In the genomic region with DNA sequence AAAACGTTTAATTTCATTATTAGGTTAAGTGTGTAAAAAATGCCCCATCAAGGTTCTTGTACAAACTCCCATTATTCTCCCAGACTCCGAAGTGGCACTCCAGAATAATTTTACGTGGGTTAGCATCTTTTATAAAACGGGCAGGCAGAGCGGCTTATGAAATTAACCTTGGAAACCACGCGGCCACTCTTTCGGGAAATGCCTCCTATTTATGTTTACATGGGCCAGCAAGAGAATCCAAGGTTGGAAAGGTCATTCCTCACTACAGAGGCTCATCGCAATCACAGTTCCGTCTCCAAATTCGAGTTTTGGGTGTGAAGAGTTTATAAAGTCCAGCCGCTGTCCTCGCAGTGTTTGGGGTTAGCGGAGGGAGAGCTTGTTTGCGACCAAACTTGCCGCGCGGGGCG, we compare ENCODE assay signal across 8 cellular contexts. TPM values are rescaled to one million over a fixed set of nuclear protein-coding genes. Genes with fewer than 3 reads are reported as not detected.
DNase-seq lines count a peak whose midpoint lies in the region; ATAC-seq and TF ChIP-seq lines count a peak whose summit lies in the region.

No MANE protein-coding gene starts in this region.

- 0 out of 2 replicates have a peak, but pooled peaks cover 9% of the 10 kb centered on the region for H4K20me1 ChIP-seq in BLaER1

- H3K27ac Mint-ChIP-seq in IgD-negative memory B cell: peak overlapping the region; percentile 21 to 91 (median 87)
- peak overlapping the region; percentile 51 to 79 for H3K27ac Mint-ChIP-seq in natural killer cell

- H3K9me3 Mint-ChIP-seq in IgD-negative memory B cell (no peaks in the 10 kb centered on the region), natural killer cell (no peaks in the 10 kb centered on the region)

- H3K4me3 ChIP-seq in BLaER1: peak overlapping the region; percentile 97

- peak overlapping the region; percentile 87 to 97 (median 92) for H3K4me3 Mint-ChIP-seq in IgD-negative memory B cell
- peak overlapping the region; percentile 87 for H3K4me3 Mint-ChIP-seq in natural killer cell

- H3K36me3 ChIP-seq in BLaER1: no peaks in the 10 kb centered on the region

- TF ChIP-seq CTCF in natural killer cell (IDR thresholded peaks at IDR 0.05): no peak

- no peak for ATAC-seq in natural killer cell
- ATAC-seq in activated CD4-positive, CD25-positive, alpha-beta regulatory T cell treated with anti-CD3 and anti-CD28 coated beads, Interleukin-2, amount 50 U/mL, for 24 hours: no peak

- H3K4me1 ChIP-seq in BLaER1: peaks cover 49% of the 10 kb centered on the region

- no peaks in the 10 kb centered on the region for H3K9me3 ChIP-seq in BLaER1

- peak overlapping the region; percentile 90 for H3K9ac ChIP-seq in BLaER1

- DNase-seq in caudate nucleus (lab: John Stamatoyannopoulos, UW): peak in 1 of 61 donors; percentile 17
- no peak for DNase-seq in natural killer cell
- DNase-seq in AG20443 (ENCODE audit: low spot score): no peak
- no peak for DNase-seq in nucleus accumbens (lab: John Stamatoyannopoulos, UW)
- DNase-seq in CD1c-positive myeloid dendritic cell (ENCODE audit: extremely low spot score): no peak

- H3K27me3 Mint-ChIP-seq in IgD-negative memory B cell: no peaks in the 10 kb centered on the region
- H3K27me3 Mint-ChIP-seq in natural killer cell (ENCODE audit: low read depth in 2 of 2): no peaks in the 10 kb centered on the region

- intact Hi-C loops in natural killer cell (cut with micrococcal nuclease): loop anchor here (10.0 kb wide), 1 partner anchor 395 kb away; the partner anchor contains the start of gene AFG3L2

- H3K27me3 ChIP-seq in BLaER1: no peaks in the 10 kb centered on the region

- peaks cover 8 to 12% (median 11%) of the 10 kb centered on the region in 3 donors for H3K4me1 Mint-ChIP-seq in IgD-negative memory B cell
- peaks cover 6 to 18% of the 10 kb centered on the region in 2 donors for H3K4me1 Mint-ChIP-seq in natural killer cell

- peak overlapping the region; percentile 87 for H3K4me2 ChIP-seq in BLaER1

- H3K27ac ChIP-seq in BLaER1 (peak overlapping the region; percentile 97), caudate nucleus (ENCODE audit: low read depth, low read length) (peak overlapping the region; percentile 78)

- H3K36me3 Mint-ChIP-seq in IgD-negative memory B cell (no peaks in the 10 kb centered on the region), natural killer cell (no peaks in the 10 kb centered on the region)

RNA-seq across cellular contexts. Expression of gene IMPA2, which starts 1.2 kb away (rescaled TPM):
- 11.9 TPM for polyA plus RNA-seq in IgD-negative memory B cell
- 1 to 10 TPM; 2.7 to 6.6 (median 3.6) TPM for total RNA-seq in natural killer cell
